ENCODE assay signal across 26 cellular contexts in the genomic region with DNA sequence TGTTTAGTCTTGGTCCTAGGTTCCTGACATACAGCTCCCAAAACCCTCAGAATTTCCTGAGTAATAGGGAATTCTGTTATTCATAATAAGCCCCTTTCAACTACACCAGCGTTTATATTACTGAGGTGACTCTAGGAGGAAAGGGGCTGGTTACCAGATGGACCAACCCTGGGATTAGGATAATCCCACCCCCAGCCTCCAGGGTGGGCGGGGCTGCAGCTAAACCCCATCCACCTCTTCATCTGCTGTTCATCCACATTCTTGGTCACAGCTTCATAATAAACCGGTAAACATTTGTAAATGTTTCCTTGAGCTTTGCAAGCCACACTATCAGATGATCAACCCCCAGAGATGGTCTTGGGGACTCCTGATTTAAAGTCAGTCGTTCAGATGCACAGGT.
"Had no signal": no experiment of that assay in that cellular context is flagged by ENCODE, and none has a peak within 500 bp of the region (broad histone marks: within the 10 kb centered on the region; RNA-seq: fewer than 3 reads in every experiment).

No MANE protein-coding gene starts in this region.

- H3K4me1 ChIP-seq: breast epithelium, gastrocnemius medialis had no signal

- H3K4me3 ChIP-seq: breast epithelium, gastrocnemius medialis, skin epidermis, stomach, thyroid gland, upper lobe of left lung, vagina had no signal

- H3K4me1 Mint-ChIP-seq: activated CD4-positive, alpha-beta memory T cell treated with anti-CD3 and anti-CD28 coated beads, Interleukin-2, amount 10 ng/mL, durations not matched to agents 7 days and 5 days; activated CD4-positive, alpha-beta T cell treated with anti-CD3 and anti-CD28 coated beads, Interleukin-2, amount 10 ng/mL, durations not matched to agents 7 days and 5 days; activated T-helper 17 cell treated with anti-CD3 and anti-CD28 coated beads, Interleukin-2, amount 50 U/mL, for 72 hours had no signal

- H3K36me3 Mint-ChIP-seq: activated naive CD4-positive, alpha-beta T cell treated with anti-CD3 and anti-CD28 coated beads, Interleukin-2, amount 50 U/mL, for 72 hours; stimulated activated naive B cell treated with anti-CD40 and anti-IgM and Interleukin-4, amounts not matched to agents 10 μg/mL and 1 μg/mL and 100 μg/mL, for 72 hours had no signal

- H3K4me3 Mint-ChIP-seq: activated CD4-positive, alpha-beta memory T cell treated with anti-CD3 and anti-CD28 coated beads, Interleukin-2, amount 10 ng/mL, durations not matched to agents 7 days and 5 days; activated CD4-positive, alpha-beta T cell treated with anti-CD3 and anti-CD28 coated beads, Interleukin-2, amount 10 ng/mL, durations not matched to agents 7 days and 5 days; activated T-cell treated with anti-CD3 and anti-CD28 coated beads, Interleukin-2, amount 50 U/mL, for 4 hours; activated T-helper 17 cell treated with anti-CD3 and anti-CD28 coated beads, Interleukin-2, amount 50 U/mL, for 72 hours; central memory CD8-positive, alpha-beta T cell; dendritic cell treated with granulocyte-macrophage colony-stimulating factor and Interleukin-4, amounts not matched to agents 40 ng/mL and 50 ng/mL, for 4 days; naive thymus-derived CD4-positive, alpha-beta T cell; stimulated activated naive B cell treated with anti-CD40 and anti-IgM and Interleukin-4, amounts not matched to agents 10 μg/mL and 1 μg/mL and 100 μg/mL, for 72 hours; T-helper 2 cell treated with Interferon-gamma antibody and Interleukin-4, amounts not matched to agents 5 μg/mL and 100 μg/mL, for 36 hours had no signal

- H3K36me3 ChIP-seq: breast epithelium, gastrocnemius medialis, stomach, thyroid gland, upper lobe of left lung, vagina had no signal

- H3K27me3 Mint-ChIP-seq: activated CD4-positive, alpha-beta memory T cell treated with anti-CD3 and anti-CD28 coated beads, Interleukin-2, amount 10 ng/mL, durations not matched to agents 7 days and 5 days; activated CD4-positive, alpha-beta T cell treated with anti-CD3 and anti-CD28 coated beads, Interleukin-2, amount 10 ng/mL, durations not matched to agents 7 days and 5 days; activated T-helper 17 cell treated with anti-CD3 and anti-CD28 coated beads, Interleukin-2, amount 50 U/mL, for 72 hours; naive thymus-derived CD4-positive, alpha-beta T cell had no signal

- H3K9me3 Mint-ChIP-seq: activated CD4-positive, alpha-beta memory T cell treated with anti-CD3 and anti-CD28 coated beads, Interleukin-2, amount 10 ng/mL, durations not matched to agents 7 days and 5 days; activated CD4-positive, alpha-beta T cell treated with anti-CD3 and anti-CD28 coated beads, Interleukin-2, amount 10 ng/mL, durations not matched to agents 7 days and 5 days; activated naive CD4-positive, alpha-beta T cell treated with anti-CD3 and anti-CD28 coated beads, Interleukin-2, amount 50 U/mL, for 72 hours; activated T-cell treated with anti-CD3 and anti-CD28 coated beads, Interleukin-2, amount 50 U/mL, for 4 hours; activated T-helper 17 cell treated with anti-CD3 and anti-CD28 coated beads, Interleukin-2, amount 50 U/mL, for 72 hours; central memory CD8-positive, alpha-beta T cell; dendritic cell treated with granulocyte-macrophage colony-stimulating factor and Interleukin-4, amounts not matched to agents 40 ng/mL and 50 ng/mL, for 4 days; naive thymus-derived CD4-positive, alpha-beta T cell; stimulated activated naive B cell treated with anti-CD40 and anti-IgM and Interleukin-4, amounts not matched to agents 10 μg/mL and 1 μg/mL and 100 μg/mL, for 72 hours; T-helper 2 cell treated with Interferon-gamma antibody and Interleukin-4, amounts not matched to agents 5 μg/mL and 100 μg/mL, for 36 hours had no signal

- H3K27ac ChIP-seq: breast epithelium, epithelial cell of prostate, gastrocnemius medialis, skin epidermis, stomach, thyroid gland, upper lobe of left lung, vagina had no signal

- H3K9me3 ChIP-seq: breast epithelium, gastrocnemius medialis, stomach, thyroid gland, upper lobe of left lung, vagina had no signal

- H3K27ac Mint-ChIP-seq: activated CD4-positive, alpha-beta memory T cell treated with anti-CD3 and anti-CD28 coated beads, Interleukin-2, amount 10 ng/mL, durations not matched to agents 7 days and 5 days; activated CD4-positive, alpha-beta T cell treated with anti-CD3 and anti-CD28 coated beads, Interleukin-2, amount 10 ng/mL, durations not matched to agents 7 days and 5 days; activated T-helper 17 cell treated with anti-CD3 and anti-CD28 coated beads, Interleukin-2, amount 50 U/mL, for 72 hours; dendritic cell treated with granulocyte-macrophage colony-stimulating factor and Interleukin-4, amounts not matched to agents 40 ng/mL and 50 ng/mL, for 4 days; naive thymus-derived CD4-positive, alpha-beta T cell; stimulated activated naive B cell treated with anti-CD40 and anti-IgM and Interleukin-4, amounts not matched to agents 10 μg/mL and 1 μg/mL and 100 μg/mL, for 72 hours; T-helper 2 cell treated with Interferon-gamma antibody and Interleukin-4, amounts not matched to agents 5 μg/mL and 100 μg/mL, for 36 hours had no signal

- DNase-seq: activated CD4-positive, alpha-beta memory T cell treated with anti-CD3 and anti-CD28 coated beads, Interleukin-2, amount 10 ng/mL, durations not matched to agents 7 days and 5 days; activated CD4-positive, alpha-beta T cell treated with anti-CD3 and anti-CD28 coated beads, Interleukin-2, amount 10 ng/mL, durations not matched to agents 7 days and 5 days; activated CD4-positive, CD25-positive, alpha-beta regulatory T cell treated with anti-CD3 and anti-CD28 coated beads, Interleukin-2, amount 50 U/mL, for 72 hours; activated CD8-positive, alpha-beta memory T cell treated with anti-CD3 and anti-CD28 coated beads, Interleukin-2, amount 50 U/mL, for 48 hours; activated T-cell treated with anti-CD3 and anti-CD28 coated beads, Interleukin-2, amount 50 U/mL, for 4 hours; gastrocnemius medialis; glutamatergic neuron; islet precursor cell; left ventricle myocardium superior; midbrain; naive thymus-derived CD4-positive, alpha-beta T cell; posterior cingulate gyrus; stimulated activated naive B cell treated with anti-CD40 and anti-IgM and Interleukin-4, amounts not matched to agents 10 μg/mL and 1 μg/mL and 100 μg/mL, for 72 hours; stomach; T-helper 1 cell; thyroid gland; upper lobe of left lung had no signal

- H3K27me3 ChIP-seq: breast epithelium, gastrocnemius medialis, stomach, thyroid gland, upper lobe of left lung, vagina had no signal
